Comparison of ENCODE assay signal across 4 cellular contexts in the genomic region with DNA sequence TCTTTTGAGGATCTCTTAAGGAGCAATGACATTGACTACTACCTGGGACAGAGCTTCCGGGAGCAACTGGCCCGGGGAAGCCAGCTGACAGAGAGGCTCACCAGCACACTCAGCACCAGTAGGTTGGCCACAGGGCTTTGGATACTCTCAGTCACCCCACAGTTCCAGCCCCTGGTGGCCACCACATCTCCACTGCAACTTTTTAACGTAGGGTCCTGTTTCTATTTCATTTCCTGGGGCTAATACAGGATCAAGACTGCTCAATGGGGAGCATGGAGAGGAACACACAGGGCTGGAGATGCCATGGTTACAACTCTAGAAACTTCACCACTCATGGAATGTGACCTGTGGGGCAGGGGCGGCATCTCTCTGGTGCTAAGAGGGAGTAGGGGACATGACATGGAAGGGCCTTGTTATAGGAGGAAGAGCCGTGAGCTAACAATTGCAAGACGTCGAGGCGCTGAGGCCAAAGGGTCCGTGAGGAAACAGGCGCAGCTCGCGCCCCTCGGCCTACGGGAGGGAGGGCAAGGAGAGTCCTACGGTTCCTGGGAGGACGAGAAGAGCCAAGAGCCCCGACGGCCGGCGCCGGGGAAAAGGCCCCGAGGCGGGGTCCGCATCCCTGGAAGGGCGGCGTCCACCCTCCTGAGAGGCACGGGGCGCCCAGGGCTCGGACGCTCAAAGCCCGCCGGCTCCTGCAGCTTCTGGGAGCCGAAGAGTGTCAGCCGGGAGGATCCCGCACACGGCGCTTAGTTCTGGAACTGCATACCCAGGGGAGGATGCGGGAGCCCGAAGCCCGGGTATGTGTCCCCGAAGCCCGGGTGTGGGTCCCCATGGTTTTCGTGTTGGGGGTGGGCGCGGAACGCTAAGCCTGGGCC. TPM values are rescaled to one million over a fixed set of nuclear protein-coding genes. Genes with fewer than 3 reads are reported as not detected.
"Had no signal": no experiment of that assay in that cellular context is flagged by ENCODE, and none has a peak within 500 bp of the region (broad histone marks: within the 10 kb centered on the region; RNA-seq: fewer than 3 reads in every experiment).

No MANE protein-coding gene starts in this region.

RNA-seq across cellular contexts. Expression of a gene that starts 36.4 kb away (rescaled TPM):
- polyA plus RNA-seq: cardiac muscle cell, esophagus, small intestine, stomach had no signal
